Comparison of ENCODE assay signal across 28 cellular contexts in genomic region chr12:132160016-132160415, GRCh38. TPM values are rescaled to one million over a fixed set of nuclear protein-coding genes. Genes with fewer than 3 reads are reported as not detected.
DNase-seq lines count a peak whose midpoint lies in the region; ATAC-seq and TF ChIP-seq lines count a peak whose summit lies in the region.
"Had no signal": no experiment of that assay in that cellular context is flagged by ENCODE, and none has a peak within 500 bp of the region (broad histone marks: within the 10 kb centered on the region; RNA-seq: fewer than 3 reads in every experiment).

No MANE protein-coding gene starts in this region.

- peaks cover 11% of the 10 kb centered on the region for H3K4me1 Mint-ChIP-seq in brain
- H3K4me1 Mint-ChIP-seq: neural crest cell had no signal

- H4K20me1 ChIP-seq in BLaER1 treated with 17β-estradiol and CSF1 and Interleukin-3, amounts not matched to agents 10 nM and 100 nM = peaks cover 0 to 25% (median 3%) of the 10 kb centered on the region in 11 experiments; a peak in 9 of 22 replicates

- H3K9me3 ChIP-seq in BLaER1 treated with 17β-estradiol and CSF1 and Interleukin-3, amounts not matched to agents 10 nM and 100 nM (replicated peaks in 1 of 11) = peaks cover 7 to 33% (median 22%) of the 10 kb centered on the region in 11 experiments; a peak in 16 of 22 replicates
- no peaks in the 10 kb centered on the region for H3K9me3 ChIP-seq in HEK293 (ENCODE audit: control insufficient read depth, insufficient read depth, low read depth, low read length)
- no peaks in the 10 kb centered on the region for H3K9me3 ChIP-seq in transverse colon
- H3K9me3 ChIP-seq: gastroesophageal sphincter, pancreas, sigmoid colon had no signal

- intact Hi-C loops in transverse colon (cut with DNase I; ENCODE audit: low total_unique reads) = loop anchor here (5.0 kb wide), 1 partner anchor 893 kb away; no protein-coding TSS in a partner anchor

- H3K4me2 ChIP-seq in BLaER1 treated with 17β-estradiol and CSF1 and Interleukin-3, amounts not matched to agents 10 nM and 100 nM = peak overlapping the region; percentile 10 to 66 (median 43); a peak in 17 of 22 replicates

- H3K9me3 Mint-ChIP-seq in brain = no peaks in the 10 kb centered on the region
- H3K9me3 Mint-ChIP-seq: activated CD4-positive, alpha-beta T cell treated with anti-CD3 and anti-CD28 coated beads, Interleukin-2, amount 10 ng/mL, durations not matched to agents 7 days and 5 days; activated T-cell treated with anti-CD3 and anti-CD28 coated beads, Interleukin-2, amount 50 U/mL, for 4 hours; IgD-negative memory B cell; neural crest cell had no signal

- H3K27me3 ChIP-seq in BLaER1 treated with 17β-estradiol and CSF1 and Interleukin-3, amounts not matched to agents 10 nM and 100 nM = peaks cover 13 to 39% (median 26%) of the 10 kb centered on the region in 11 experiments; a peak in 20 of 22 replicates
- H3K27me3 ChIP-seq in transverse colon = peaks cover 7% of the 10 kb centered on the region
- H3K27me3 ChIP-seq: pancreas had no signal

- peak overlapping the region in 3 of 5 experiments; percentile 62 to 75 (median 75) for H3K27ac Mint-ChIP-seq in brain
- H3K27ac Mint-ChIP-seq: activated CD4-positive, alpha-beta T cell treated with anti-CD3 and anti-CD28 coated beads, Interleukin-2, amount 10 ng/mL, durations not matched to agents 7 days and 5 days; IgD-negative memory B cell; memory B cell had no signal

- ATAC-seq in GM21717 (IDR thresholded peaks at IDR 0.05; ENCODE audit: unreplicated experiment) = no peak
- ATAC-seq: activated T-cell treated with anti-CD3 and anti-CD28 coated beads, Interleukin-2, amount 50 U/mL, for 4 hours; gastroesophageal sphincter; pancreas had no signal

- TF ChIP-seq POLR2A in transverse colon (IDR thresholded peaks at IDR 0.05) = no peak

- DNase-seq in myocyte (ENCODE audit: low read depth) (peak; percentile 28), NOMO-1 (lab: John Stamatoyannopoulos, UW; ENCODE audit: unreplicated experiment in 2 of 2) (no peak), transverse colon (no peak)
- DNase-seq: activated CD4-positive, alpha-beta T cell treated with anti-CD3 and anti-CD28 coated beads, Interleukin-2, amount 10 ng/mL, durations not matched to agents 7 days and 5 days; activated gamma-delta T cell treated with Interleukin-2 at 50 U/mL for 16 hours; activated T-cell treated with anti-CD3 and anti-CD28 coated beads, Interleukin-2, amount 50 U/mL, for 4 hours; amniotic stem cell; DMS79 treated with DMSO at 0.1 percent for 48 hours; GDM1; hypothalamus; left colon; MV-4-11; NCI-H146; NCI-H2107; NCI-H748 treated with DMSO at 0.1 percent for 48 hours; sigmoid colon; stimulated activated CD4-positive, alpha-beta T cell treated with anti-CD3 and anti-CD28 coated beads, Interleukin-4, amount 100 ng/mL, for 1 hour; trophoblast cell had no signal

- no peak for TF ChIP-seq CTCF in HEK293 (tag by site-specific recombination; IDR thresholded peaks at IDR 0.05)
- TF ChIP-seq CTCF in brain (conservative IDR thresholded peaks at IDR 0.05) = no peak
- TF ChIP-seq CTCF in transverse colon (IDR thresholded peaks at IDR 0.05) = no peak

- POLR2A ChIA-PET in HEK293 (lab: Yijun Ruan, JAX) = no interaction called here

- H3K4me3 ChIP-seq in BLaER1 treated with 17β-estradiol and CSF1 and Interleukin-3, amounts not matched to agents 10 nM and 100 nM = no peak overlapping the region
- H3K4me3 ChIP-seq in HEK293 (ENCODE audit: low read depth, low read length) (no peak overlapping the region), transverse colon (no peak overlapping the region)
- H3K4me3 ChIP-seq: gastroesophageal sphincter, pancreas, sigmoid colon had no signal

- H3K36me3 Mint-ChIP-seq in brain = no peaks in the 10 kb centered on the region
- H3K36me3 Mint-ChIP-seq: IgD-negative memory B cell, memory B cell had no signal

- H3K27ac ChIP-seq in BLaER1 treated with 17β-estradiol and CSF1 and Interleukin-3, amounts not matched to agents 10 nM and 100 nM = 0 out of 22 replicates have a peak overlapping the region, but pooled peaks of 1 of the 11 experiments have one; percentile 10
- no peak overlapping the region for H3K27ac ChIP-seq in HEK293 (ENCODE audit: extremely low read depth, low read depth, low read length)
- no peak overlapping the region for H3K27ac ChIP-seq in transverse colon
- H3K27ac ChIP-seq: C4-2B, gastroesophageal sphincter, pancreas, sigmoid colon had no signal

- 91 to 100% methylated on average over 1 to 15 of the region's 16 CpGs for WGBS in transverse colon (ENCODE audit: low coverage in 1 of 2), 2 donors

- TF ChIP-seq EP300 in transverse colon (IDR thresholded peaks at IDR 0.05; ENCODE audit: low read depth) = no peak

- in situ Hi-C loops in transverse colon (cut with MboI; ENCODE audit: low pct_ligation_motif_present in 1 of 4, low pct_unique_long_range_greater_than_20kb in 1 of 4, low sequenced_read_pairs in 3 of 4) = no loop called here

- H3K27me3 Mint-ChIP-seq in brain = peaks cover 4% of the 10 kb centered on the region
- H3K27me3 Mint-ChIP-seq: activated CD4-positive, alpha-beta T cell treated with anti-CD3 and anti-CD28 coated beads, Interleukin-2, amount 10 ng/mL, durations not matched to agents 7 days and 5 days; IgD-negative memory B cell had no signal

- H3K9ac ChIP-seq in BLaER1 treated with 17β-estradiol and CSF1 and Interleukin-3, amounts not matched to agents 10 nM and 100 nM = peak overlapping the region in 7 of 11 experiments; percentile 4 to 33 (median 13); a peak in 4 of 22 replicates

- peaks cover 29 to 47% (median 44%) of the 10 kb centered on the region in 10 experiments for H3K4me1 ChIP-seq in BLaER1 treated with 17β-estradiol and CSF1 and Interleukin-3, amounts not matched to agents 10 nM and 100 nM
- H3K4me1 ChIP-seq in HEK293 (ENCODE audit: control insufficient read depth, insufficient read depth, low read length) (peaks cover 8% of the 10 kb centered on the region; the same call in 1 of the 2 replicates), transverse colon (peaks cover 0 to 8% (median 4%) of the 10 kb centered on the region in 4 donors)
- H3K4me1 ChIP-seq: pancreas had no signal

- peaks cover 27 to 37% (median 31%) of the 10 kb centered on the region in 11 experiments for H3K36me3 ChIP-seq in BLaER1 treated with 17β-estradiol and CSF1 and Interleukin-3, amounts not matched to agents 10 nM and 100 nM
- peaks cover 13 to 30% of the 10 kb centered on the region in 2 experiments; a peak in 2 of 3 replicates for H3K36me3 ChIP-seq in HEK293 (ENCODE audit: control insufficient read depth in 2 of 2, insufficient read depth in 1 of 2, low read length in 2 of 2)
- no peaks in the 10 kb centered on the region for H3K36me3 ChIP-seq in transverse colon
- H3K36me3 ChIP-seq: pancreas had no signal

- no peak overlapping the region for H3K4me3 Mint-ChIP-seq in brain
- H3K4me3 Mint-ChIP-seq: activated CD4-positive, alpha-beta T cell treated with anti-CD3 and anti-CD28 coated beads, Interleukin-2, amount 10 ng/mL, durations not matched to agents 7 days and 5 days; activated T-cell treated with anti-CD3 and anti-CD28 coated beads, Interleukin-2, amount 50 U/mL, for 4 hours; memory B cell; neural crest cell had no signal

- CTCF ChIA-PET in HEK293 (lab: Yijun Ruan, JAX) = interaction anchor here (0.7 to 2.1 kb wide), 5 partner anchors 11 to 456 kb away, joined by 3 to 5 read pairs (median 3); no protein-coding TSS in a partner anchor

TF ChIP-seq in HEK293, 187 proteins besides CTCF, POLR2A, EP300 and RAD21:
- TF ChIP-seq, protein P1, sequence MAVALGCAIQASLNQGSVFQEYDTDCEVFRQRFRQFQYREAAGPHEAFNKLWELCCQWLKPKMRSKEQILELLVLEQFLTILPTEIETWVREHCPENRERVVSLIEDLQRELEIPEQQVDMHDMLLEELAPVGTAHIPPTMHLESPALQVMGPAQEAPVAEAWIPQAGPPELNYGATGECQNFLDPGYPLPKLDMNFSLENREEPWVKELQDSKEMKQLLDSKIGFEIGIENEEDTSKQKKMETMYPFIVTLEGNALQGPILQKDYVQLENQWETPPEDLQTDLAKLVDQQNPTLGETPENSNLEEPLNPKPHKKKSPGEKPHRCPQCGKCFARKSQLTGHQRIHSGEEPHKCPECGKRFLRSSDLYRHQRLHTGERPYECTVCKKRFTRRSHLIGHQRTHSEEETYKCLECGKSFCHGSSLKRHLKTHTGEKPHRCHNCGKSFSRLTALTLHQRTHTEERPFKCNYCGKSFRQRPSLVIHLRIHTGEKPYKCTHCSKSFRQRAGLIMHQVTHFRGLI (tag by site-specific recombination; IDR thresholded peaks at IDR 0.05) = 0 out of 2 replicates have a peak, but pooled peaks have one; percentile 36
- TF ChIP-seq ZNF626 (tag by site-specific recombination; IDR thresholded peaks at IDR 0.05) (no peak), ZNF544 (tag by site-specific recombination; IDR thresholded peaks at IDR 0.05) (no peak), ZBTB6 (tag by site-specific recombination; IDR thresholded peaks at IDR 0.05) (no peak), ZNF585B (tag by site-specific recombination; IDR thresholded peaks at IDR 0.05) (no peak), ZNF112 (tag by site-specific recombination; IDR thresholded peaks at IDR 0.05) (no peak)

RNA-seq across cellular contexts. Expression of gene NOC4L, which starts 15.8 kb away (rescaled TPM):
- 30.6 TPM for polyA plus RNA-seq in brain (ENCODE audit: insufficient read depth, low read depth, low replicate concordance)
- total RNA-seq in myocyte (11.1 and 14.2 TPM in 2 replicates), transverse colon (10 to 100 TPM in 2 of 4 donors, 1 to 10 TPM in 2; 5.2 to 12.6 (median 9.9) TPM)
- polyA plus RNA-seq in myocyte (2012) = 16.7 TPM

RNA-seq across cellular contexts. Expression of gene DDX51, which starts 15.9 kb away (rescaled TPM):
- polyA plus RNA-seq in brain (ENCODE audit: insufficient read depth, low read depth, low replicate concordance) = 19.3 TPM
- total RNA-seq in myocyte (6.4 and 6.9 TPM in 2 replicates), transverse colon (10 to 100 TPM in 3 of 4 donors, 1 to 10 TPM in 1; 5.3 to 52.7 (median 21.2) TPM)
- 11.3 TPM for polyA plus RNA-seq in myocyte (2012)
